In genomic region chr9:132144708-132145365, GRCh38 we compare ENCODE assay signal across 10 cellular contexts. TPM values are rescaled to one million over a fixed set of nuclear protein-coding genes. Genes with fewer than 3 reads are reported as not detected.
DNase-seq lines count a peak whose midpoint lies in the region; ATAC-seq, FAIRE-seq and TF ChIP-seq lines count a peak whose summit lies in the region.
"Had no signal": no experiment of that assay in that cellular context is flagged by ENCODE, and none has a peak within 500 bp of the region (broad histone marks: within the 10 kb centered on the region; RNA-seq: fewer than 3 reads in every experiment).

No MANE protein-coding gene starts in this region.

- peak; percentile 46 for FAIRE-seq in A204.1 (lab: Jason Lieb, UNC)
- peak; percentile 25 for FAIRE-seq in RCC 7860 (lab: Jason Lieb, UNC)

- H3K4me3 ChIP-seq in cardiac fibroblast (replicated peaks in 1 of 2; ENCODE audit: low read depth in 2 of 2, low read length in 2 of 2), result no peak overlapping the region

- TF ChIP-seq CTCF in cardiac fibroblast (IDR thresholded peaks at IDR 0.05; ENCODE audit: low read depth, low read length), result no peak

- ATAC-seq in HG03108 (IDR thresholded peaks at IDR 0.05; ENCODE audit: unreplicated experiment), result no peak
- no peak for ATAC-seq in GM18520 (IDR thresholded peaks at IDR 0.05; ENCODE audit: unreplicated experiment)

- peak; percentile 66 for DNase-seq in COLO829 (ENCODE audit: low spot score)
- DNase-seq in RCC 7860 (ENCODE audit: low spot score), result peak; percentile 51
- DNase-seq in cardiac fibroblast (ENCODE audit: low read depth in 2 of 2), result peak; percentile 14 to 64
- no peak for DNase-seq in H4 (ENCODE audit: low spot score)
- DNase-seq: aorta; effector CD4-positive, alpha-beta T cell; Karpas-422 had no signal

RNA-seq across cellular contexts. Expression of gene NTNG2, which starts 17.0 kb away (rescaled TPM):
- 0.95 and 1.7 TPM in 2 replicates for total RNA-seq in H4 (2014; rRNA removed; shearing (Covaris generic))
